Comparison of ENCODE assay signal across 8 cellular contexts in genomic region chr4:41692717-41693345, GRCh38. TPM values are rescaled to one million over a fixed set of nuclear protein-coding genes. Genes with fewer than 3 reads are reported as not detected.
DNase-seq lines count a peak whose midpoint lies in the region; ATAC-seq and TF ChIP-seq lines count a peak whose summit lies in the region.

No MANE protein-coding gene starts in this region.

- TF ChIP-seq CTCF in PC-3 (conservative IDR thresholded peaks at IDR 0.05; ENCODE audit: low read depth, low read length) (peak; percentile 87), astrocyte of the cerebellum (IDR thresholded peaks at IDR 0.05; ENCODE audit: low read depth, low read length, missing control alignments) (peak; percentile 94)

- ATAC-seq in GM21381 (IDR thresholded peaks at IDR 0.05; ENCODE audit: unreplicated experiment): peak; percentile 75
- peak; percentile 67 for ATAC-seq in PC-3
- no peak for ATAC-seq in HG03097 (IDR thresholded peaks at IDR 0.05; ENCODE audit: low FRiP score, unreplicated experiment)

- H3K9me3 ChIP-seq in HUES64 (ENCODE audit: insufficient read depth, low read depth, low read length): no peaks in the 10 kb centered on the region
- no peaks in the 10 kb centered on the region for H3K9me3 ChIP-seq in PC-3 (ENCODE audit: low read length)

- no peaks in the 10 kb centered on the region for H3K36me3 ChIP-seq in HUES64 (ENCODE audit: insufficient read depth, low read length)
- no peaks in the 10 kb centered on the region for H3K36me3 ChIP-seq in PC-3 (ENCODE audit: low read depth, low read length)

- H2AFZ ChIP-seq in PC-3 (ENCODE audit: low read length): no peak overlapping the region

- intact Hi-C loops in PC-3 (cut with micrococcal nuclease): loop anchor here (1.0 kb wide), 3 partner anchors 121 to 195 kb away; no protein-coding TSS in a partner anchor

- in situ Hi-C loops in astrocyte of the cerebellum (cut with HindIII; ENCODE audit: low sequenced_read_pairs): no loop called here

- DNase-seq in DMS53 (lab: John Stamatoyannopoulos, UW) (peak; percentile 84), PC-3 (peak; percentile 56), astrocyte of the cerebellum (ENCODE audit: low read depth) (peak; percentile 34), hypothalamus (lab: John Stamatoyannopoulos, UW) (peak in 42 of 51 donors; percentile 2 to 68 (median 27))
- peak; percentile 11 for DNase-seq in stimulated activated CD4-positive, alpha-beta T cell treated with anti-CD3 and anti-CD28 coated beads, Interleukin-12 subunit alpha, Interleukin-12 subunit beta, amount 100 ng/mL, for 4 hours

- no peaks in the 10 kb centered on the region for H3K79me2 ChIP-seq in PC-3 (ENCODE audit: low read length)

- WGBS in HUES64: 45% methylated on average over 12 of the region's 12 CpGs

- H3K4me3 ChIP-seq in HUES64 (ENCODE audit: low read length): peak overlapping the region; percentile 25; the same call in 1 of the 2 replicates
- no peak overlapping the region for H3K4me3 ChIP-seq in PC-3 (ENCODE audit: low read length)
- no peak overlapping the region for H3K4me3 ChIP-seq in astrocyte of the cerebellum (ENCODE audit: low read depth, low read length)

- no peaks in the 10 kb centered on the region for H3K9me2 ChIP-seq in PC-3 (replicated peaks; ENCODE audit: low read length)

- H3K4me1 ChIP-seq in HUES64 (ENCODE audit: insufficient read depth, low read length) (0 out of 2 replicates have a peak, but pooled peaks cover 3% of the 10 kb centered on the region), PC-3 (ENCODE audit: insufficient read depth, low read length) (no peaks in the 10 kb centered on the region)

- no peak overlapping the region for H3K9ac ChIP-seq in HUES64 (ENCODE audit: low read depth, low read length)
- H3K9ac ChIP-seq in PC-3 (ENCODE audit: low read length): no peak overlapping the region

- no TSS peak for BruUV-seq in PC-3 (replicated peaks; lab: Mats Ljungman, UMichigan)

- CTCF ChIA-PET in PC-3 (lab: Charles Lee): no interaction called here

- H4K20me1 ChIP-seq in PC-3 (ENCODE audit: low read length): no peaks in the 10 kb centered on the region

- no peak overlapping the region for H3K4me2 ChIP-seq in PC-3 (ENCODE audit: low read length)

- H3K27me3 ChIP-seq in HUES64 (ENCODE audit: insufficient read depth, low read length) (no peaks in the 10 kb centered on the region), PC-3 (ENCODE audit: low read length) (no peaks in the 10 kb centered on the region)

- H3F3A ChIP-seq in PC-3 (ENCODE audit: low read length, unreplicated experiment): no peaks in the 10 kb centered on the region

- no peak overlapping the region for H3K27ac ChIP-seq in HUES64 (ENCODE audit: low read depth, low read length)
- no peak overlapping the region for H3K27ac ChIP-seq in PC-3 (ENCODE audit: low read length)

- POLR2A ChIA-PET in PC-3 (lab: Charles Lee; ENCODE audit: unreplicated experiment): no interaction called here

RNA-seq across cellular contexts. Expression of gene PHOX2B, which starts 55.7 kb away (rescaled TPM):
- 0.45 TPM for polyA plus RNA-seq in HUES64 (2013, experiment 1 of 2)
- 1.3 TPM for polyA plus RNA-seq in HUES64 (2013, experiment 2 of 2)
- not detected in 2 replicates for total RNA-seq in PC-3 (2014; rRNA removed)

Comparison
In these comparisons a context has a peak if more than half of its experiments do, and no peak if none do; other contexts are left out.
1. DNase-seq: peak in every context shown above with its lines; median percentile 84 in DMS53; 56 in PC-3; 34 in astrocyte of the cerebellum; 27 in hypothalamus; 11 in stimulated activated CD4-positive, alpha-beta T cell treated with anti-CD3 and anti-CD28 coated beads, Interleukin-12 subunit alpha, Interleukin-12 subunit beta, amount 100 ng/mL, for 4 hours.